Comparison of ENCODE assay signal across 9 cellular contexts in the genomic region with DNA sequence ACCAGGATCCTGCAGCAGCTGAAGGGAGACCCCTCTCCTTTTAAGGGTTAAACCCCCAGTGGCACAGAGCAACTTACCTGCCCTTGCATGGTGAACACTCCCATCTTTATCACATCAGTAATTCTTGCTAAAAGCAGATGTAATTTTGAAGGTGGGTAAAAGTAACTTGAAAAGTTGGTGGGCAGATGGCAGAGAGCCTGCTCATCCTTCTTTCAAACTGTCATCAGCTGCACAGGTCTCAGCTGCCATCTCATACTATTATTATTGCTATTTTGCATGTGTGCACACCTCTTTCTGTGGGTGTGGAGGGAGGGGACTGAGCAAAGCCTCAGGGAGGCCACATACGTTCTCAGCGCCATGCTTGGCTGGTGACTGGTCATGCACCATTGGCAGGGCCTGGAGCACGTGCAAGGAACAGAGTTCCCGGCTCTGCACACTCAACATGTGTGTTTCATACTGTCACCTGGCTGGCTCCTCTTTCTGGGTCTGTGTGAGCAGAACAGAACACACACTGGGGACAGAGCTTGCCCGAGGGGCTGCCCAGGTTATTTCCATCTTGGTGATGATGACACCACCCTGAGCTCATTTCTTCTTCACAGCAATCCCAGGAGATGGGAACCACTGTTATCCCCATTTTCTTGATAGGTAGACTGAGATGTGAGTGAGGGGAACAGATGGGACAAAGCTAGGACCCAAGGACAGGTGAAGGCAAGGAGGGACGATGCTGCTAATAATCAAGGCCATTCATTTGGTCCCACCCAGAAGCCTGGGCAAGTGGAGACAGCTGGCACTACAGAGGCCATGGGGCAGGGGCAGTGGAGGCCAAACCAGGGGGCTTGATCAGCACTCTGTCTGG.
DNase-seq lines count a peak whose midpoint lies in the region; ATAC-seq and TF ChIP-seq lines count a peak whose summit lies in the region.
"Had no signal": no experiment of that assay in that cellular context is flagged by ENCODE, and none has a peak within 500 bp of the region (broad histone marks: within the 10 kb centered on the region; RNA-seq: fewer than 3 reads in every experiment).

No MANE protein-coding gene starts in this region.

- H3K27me3 ChIP-seq in BLaER1 (no peaks in the 10 kb centered on the region), uterus (no peaks in the 10 kb centered on the region)
- H3K27me3 ChIP-seq: SJSA1 had no signal

- peak overlapping the region; percentile 82 for H3K4me2 ChIP-seq in BLaER1

- H3K36me3 ChIP-seq in BLaER1 = no peaks in the 10 kb centered on the region
- no peaks in the 10 kb centered on the region for H3K36me3 ChIP-seq in uterus
- H3K36me3 ChIP-seq: SJSA1 had no signal

- H3K27ac ChIP-seq in BLaER1 (peak overlapping the region; percentile 64), uterus (no peak overlapping the region)
- H3K27ac ChIP-seq: SJSA1 had no signal

- ATAC-seq in GM19023 (IDR thresholded peaks at IDR 0.05; ENCODE audit: unreplicated experiment) = peak; percentile 85
- ATAC-seq in HG02798 (IDR thresholded peaks at IDR 0.05; ENCODE audit: poor library complexity, unreplicated experiment) = peak; percentile 80

- no peak overlapping the region for H3K4me3 ChIP-seq in BLaER1
- no peak overlapping the region for H3K4me3 ChIP-seq in uterus
- H3K4me3 ChIP-seq: SJSA1 had no signal

- peaks cover 86% of the 10 kb centered on the region for H3K4me1 ChIP-seq in BLaER1
- no peaks in the 10 kb centered on the region for H3K4me1 ChIP-seq in uterus

- TF ChIP-seq CTCF in uterus (IDR thresholded peaks at IDR 0.05) = no peak

- DNase-seq in NCI-H345 treated with DMSO at 0.1 percent for 48 hours (lab: John Stamatoyannopoulos, UW; ENCODE audit: unreplicated experiment) (peak; percentile 19), NCI-H2081 (lab: John Stamatoyannopoulos, UW) (no peak), uterus (no peak), HUDEP-2 (lab: John Stamatoyannopoulos, UW; ENCODE audit: unreplicated experiment in 76 of 76) (no peak)
- DNase-seq in effector CD8-positive, alpha-beta T cell (lab: John Stamatoyannopoulos, UW) = no peak

- intact Hi-C loops in uterus (cut with DNase I; ENCODE audit: low total_unique reads) = no loop called here

- TF ChIP-seq POLR2A in uterus (IDR thresholded peaks at IDR 0.05) = no peak

- H3K9me3 ChIP-seq in BLaER1 = peaks cover 4% of the 10 kb centered on the region; the same call in 1 of the 2 replicates
- H3K9me3 ChIP-seq in uterus = no peaks in the 10 kb centered on the region

- no peaks in the 10 kb centered on the region for H4K20me1 ChIP-seq in BLaER1

- H3K9ac ChIP-seq in BLaER1 = 0 out of 2 replicates have a peak overlapping the region, but pooled peaks have one; percentile 2
